ENCODE assay signal across 1 cellular context in genomic region chr10:110744767-110745166, GRCh38.
TF ChIP-seq lines count a peak whose summit lies in the region.

No MANE protein-coding gene starts in this region.

TF ChIP-seq in K562, 482 proteins besides CTCF, POLR2A, EP300 and RAD21:
- TF ChIP-seq TBP (optimal IDR thresholded peaks at IDR 0.05; ENCODE audit: low read depth, low read length) (no peak), SPI1 (IDR thresholded peaks at IDR 0.05; ENCODE audit: borderline replicate concordance, low read depth, low read length) (peak; percentile 30; the same call in 1 of the 2 replicates)
